8 cellular contexts compared by ENCODE assay signal in genomic region chr3:187000711-187001151, GRCh38.
A peak's percentile ranks its signal among the peaks of the same experiment; 100 is the strongest.
DNase-seq lines count a peak whose midpoint lies in the region; ATAC-seq and TF ChIP-seq lines count a peak whose summit lies in the region.

No MANE protein-coding gene starts in this region.

- H3K27me3 Mint-ChIP-seq in CD8-positive, alpha-beta memory T cell, result no peaks in the 10 kb centered on the region
- H3K27me3 Mint-ChIP-seq in glutamatergic neuron (ENCODE audit: unreplicated experiment), result no peaks in the 10 kb centered on the region

- no peak overlapping the region for H3K4me2 ChIP-seq in hepatocyte

- WGBS in hepatocyte (ENCODE audit: low lambda C conversion rate, missing lambda C conversion rate), result 96% methylated on average over 4 of the region's 4 CpGs

- CTCF ChIA-PET in CD8-positive, alpha-beta memory T cell (lab: Charles Lee), result interaction anchor here (1.1 kb wide), 1 partner anchor 151 kb away, joined by 3 read pairs; no protein-coding TSS in a partner anchor

- peak overlapping the region in 5 of 7 donors; percentile 2 to 68 (median 32) for H3K4me3 Mint-ChIP-seq in CD8-positive, alpha-beta memory T cell
- no peak overlapping the region for H3K4me3 Mint-ChIP-seq in glutamatergic neuron (ENCODE audit: unreplicated experiment)

- peaks cover 15 to 58% (median 19%) of the 10 kb centered on the region in 3 donors for H3K36me3 Mint-ChIP-seq in CD8-positive, alpha-beta memory T cell
- H3K36me3 Mint-ChIP-seq in activated naive CD4-positive, alpha-beta T cell treated with anti-CD3 and anti-CD28 coated beads, Interleukin-2, amount 50 U/mL, for 72 hours, result peaks cover 16 to 44% of the 10 kb centered on the region in 2 donors
- peaks cover 11% of the 10 kb centered on the region for H3K36me3 Mint-ChIP-seq in glutamatergic neuron (ENCODE audit: unreplicated experiment)

- H3K36me3 ChIP-seq in CD8-positive, alpha-beta memory T cell (ENCODE audit: insufficient read depth, low read length), result peaks cover 6% of the 10 kb centered on the region
- H3K36me3 ChIP-seq in hepatocyte (replicated peaks; ENCODE audit: insufficient read depth, low read depth), result no peaks in the 10 kb centered on the region

- no peaks in the 10 kb centered on the region for H3K9me3 ChIP-seq in CD8-positive, alpha-beta memory T cell (ENCODE audit: low read length)
- H3K9me3 ChIP-seq in hepatocyte (ENCODE audit: low read depth), result no peaks in the 10 kb centered on the region

- peaks cover 66 to 90% (median 90%) of the 10 kb centered on the region in 3 donors for H3K4me1 Mint-ChIP-seq in CD8-positive, alpha-beta memory T cell
- peaks cover 17% of the 10 kb centered on the region for H3K4me1 Mint-ChIP-seq in glutamatergic neuron (ENCODE audit: low read depth, unreplicated experiment)

- H3K27ac ChIP-seq in CD8-positive, alpha-beta memory T cell (ENCODE audit: low read depth, low read length), result no peak overlapping the region
- no peak overlapping the region for H3K27ac ChIP-seq in hepatocyte

- DNase-seq in CD8-positive, alpha-beta memory T cell, result no peak
- DNase-seq in activated naive CD4-positive, alpha-beta T cell treated with anti-CD3 and anti-CD28 coated beads, Interleukin-2, amount 50 U/mL, for 72 hours (ENCODE audit: low spot score in 2 of 2), result peak in 1 of 2 donors; percentile 23
- DNase-seq in hepatocyte (ENCODE audit: low spot score), result no peak
- no peak for DNase-seq in HuH-7.5 (ENCODE audit: low spot score)
- no peak for DNase-seq in head of caudate nucleus
- no peak for DNase-seq in glutamatergic neuron

- H3K9me2 ChIP-seq in hepatocyte (replicated peaks; ENCODE audit: insufficient read depth), result no peaks in the 10 kb centered on the region

- no peak overlapping the region for H2AFZ ChIP-seq in hepatocyte

- no peaks in the 10 kb centered on the region for H3K27me3 ChIP-seq in CD8-positive, alpha-beta memory T cell (ENCODE audit: insufficient read depth, low read length, poor library complexity, severe bottlenecking)
- no peaks in the 10 kb centered on the region for H3K27me3 ChIP-seq in hepatocyte

- H3K4me1 ChIP-seq in CD8-positive, alpha-beta memory T cell (ENCODE audit: insufficient read depth, low read length), result peaks cover 15% of the 10 kb centered on the region
- no peaks in the 10 kb centered on the region for H3K4me1 ChIP-seq in hepatocyte (ENCODE audit: insufficient read depth)

- no peaks in the 10 kb centered on the region for H3K79me2 ChIP-seq in hepatocyte

- no peak for TF ChIP-seq CTCF in hepatocyte (IDR thresholded peaks at IDR 0.05; ENCODE audit: poor library complexity)
- TF ChIP-seq CTCF in glutamatergic neuron (IDR thresholded peaks at IDR 0.05; ENCODE audit: partially characterized antibody, unreplicated experiment), result no peak

- H3K27ac Mint-ChIP-seq in CD8-positive, alpha-beta memory T cell, result peak overlapping the region in 7 of 8 donors; percentile 17 to 89 (median 85)
- H3K27ac Mint-ChIP-seq in activated naive CD4-positive, alpha-beta T cell treated with anti-CD3 and anti-CD28 coated beads, Interleukin-2, amount 50 U/mL, for 72 hours, result peak overlapping the region; percentile 67 to 70
- H3K27ac Mint-ChIP-seq in glutamatergic neuron (ENCODE audit: unreplicated experiment), result no peak overlapping the region

- intact Hi-C loops in head of caudate nucleus (cut with DNase I), result no loop called here

- POLR2A ChIA-PET in CD8-positive, alpha-beta memory T cell (lab: Charles Lee), result no interaction called here

- ATAC-seq in GM19463 (IDR thresholded peaks at IDR 0.05; ENCODE audit: unreplicated experiment) (peak; percentile 69), HG03354 (IDR thresholded peaks at IDR 0.05; ENCODE audit: poor library complexity, severe bottlenecking, unreplicated experiment) (peak; percentile 68)
- ATAC-seq in activated naive CD4-positive, alpha-beta T cell treated with anti-CD3 and anti-CD28 coated beads, Interleukin-2, amount 50 U/mL, for 72 hours, result peak; percentile 90 to 93

- H4K20me1 ChIP-seq in hepatocyte (ENCODE audit: insufficient read depth, poor library complexity, severe bottlenecking), result no peaks in the 10 kb centered on the region

- no peak overlapping the region for H3K4me3 ChIP-seq in CD8-positive, alpha-beta memory T cell (ENCODE audit: low read length)
- no peak overlapping the region for H3K4me3 ChIP-seq in hepatocyte

- H3K9me3 Mint-ChIP-seq in CD8-positive, alpha-beta memory T cell, result no peaks in the 10 kb centered on the region
- peaks cover 8 to 19% of the 10 kb centered on the region in 2 donors for H3K9me3 Mint-ChIP-seq in activated naive CD4-positive, alpha-beta T cell treated with anti-CD3 and anti-CD28 coated beads, Interleukin-2, amount 50 U/mL, for 72 hours
- peaks cover 1% of the 10 kb centered on the region for H3K9me3 Mint-ChIP-seq in glutamatergic neuron (ENCODE audit: unreplicated experiment)
